ENCODE assay signal across 1 cellular context in genomic region chr15:77068633-77069032, GRCh38.
TF ChIP-seq lines count a peak whose summit lies in the region.

No MANE protein-coding gene starts in this region.

TF ChIP-seq in GM12878, 131 proteins besides CTCF, POLR2A, EP300 and RAD21 (continued from another document):
- TF ChIP-seq USF2 (IDR thresholded peaks at IDR 0.05; ENCODE audit: borderline replicate concordance, low read depth, low read length) (no peak), ATF3 (IDR thresholded peaks at IDR 0.05; ENCODE audit: borderline replicate concordance, extremely low read depth, low read depth, low read length) (no peak), MLLT1 (IDR thresholded peaks at IDR 0.05) (no peak), POLR2AphosphoS2 (IDR thresholded peaks at IDR 0.05; ENCODE audit: low read depth, low read length) (no peak), STAT1 (conservative IDR thresholded peaks at IDR 0.05) (no peak), GATAD2B (conservative IDR thresholded peaks at IDR 0.05; ENCODE audit: low read depth) (no peak), FOXM1 (IDR thresholded peaks at IDR 0.05; ENCODE audit: low read depth, low read length) (no peak)
